ENCODE assay signal across 1 cellular context in genomic region chr6:43456737-43457126, GRCh38.
TF ChIP-seq lines count a peak whose summit lies in the region.

No MANE protein-coding gene starts in this region.

TF ChIP-seq in GM23338, 12 proteins besides CTCF, POLR2A, EP300 and RAD21 (continued from another document):
- no peak for TF ChIP-seq POLR2AphosphoS5 (IDR thresholded peaks at IDR 0.05; ENCODE audit: low read depth)
- no peak for TF ChIP-seq CREB1 (CRISPR knock-in tag; IDR thresholded peaks at IDR 0.05; ENCODE audit: low read depth)
- TF ChIP-seq ZNF114 (CRISPR knock-in tag; IDR thresholded peaks at IDR 0.05) = no peak
- TF ChIP-seq EZH2phosphoT487 (IDR thresholded peaks at IDR 0.05; ENCODE audit: unreplicated experiment) = no peak
- TF ChIP-seq STAT1 (IDR thresholded peaks at IDR 0.05; ENCODE audit: unreplicated experiment) = no peak
- TF ChIP-seq NANOG (IDR thresholded peaks at IDR 0.05; ENCODE audit: borderline replicate concordance) = no peak
- TF ChIP-seq ZNF462 (CRISPR knock-in tag; IDR thresholded peaks at IDR 0.05) = no peak
- TF ChIP-seq JUNB (IDR thresholded peaks at IDR 0.05; ENCODE audit: unreplicated experiment) = no peak
